Comparison of ENCODE assay signal across 8 cellular contexts in the genomic region with DNA sequence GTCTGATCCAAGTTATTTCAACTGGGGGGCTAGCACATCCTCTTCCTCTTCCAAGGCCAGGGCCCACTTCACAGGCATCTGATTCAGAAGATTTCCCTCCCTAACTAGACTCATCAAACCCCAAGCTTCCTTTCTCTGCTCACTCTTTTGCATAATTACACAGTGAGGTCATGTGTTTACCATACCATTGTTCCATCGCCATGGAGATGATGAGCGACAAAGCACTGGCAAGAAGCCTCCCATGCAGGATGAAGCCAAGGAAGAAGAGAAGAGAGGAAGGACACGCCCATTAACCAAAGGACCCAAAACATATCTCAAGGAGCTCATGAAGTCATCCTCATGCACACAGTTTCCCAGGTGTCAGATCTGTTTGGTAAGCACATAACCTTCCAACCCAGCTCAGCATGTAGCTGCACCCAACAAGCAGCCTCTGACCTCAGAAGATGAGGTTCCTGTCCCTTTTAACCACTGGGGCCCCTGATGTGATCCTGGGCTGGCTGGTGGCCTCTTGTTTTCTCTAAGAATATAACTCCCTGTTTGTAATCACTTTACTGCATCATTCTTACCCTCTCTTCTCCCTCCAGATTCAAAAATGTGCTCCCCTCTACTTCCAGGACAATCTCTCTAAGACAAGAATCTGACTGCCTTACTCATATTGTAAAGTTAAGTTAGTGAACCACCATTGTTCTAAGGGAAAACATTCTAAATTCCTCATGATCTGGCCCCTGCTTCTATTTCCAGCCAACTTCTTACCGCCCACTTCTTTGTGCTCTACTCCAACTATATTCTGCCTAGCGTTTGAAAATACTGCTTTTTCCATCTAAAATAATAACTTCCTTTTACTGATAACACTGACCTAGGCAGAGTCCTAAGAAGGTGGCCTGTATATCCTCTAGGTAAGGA.
DNase-seq lines count a peak whose midpoint lies in the region; ATAC-seq and TF ChIP-seq lines count a peak whose summit lies in the region.

No MANE protein-coding gene starts in this region.

- no peak overlapping the region for H3K27ac Mint-ChIP-seq in mesothelial cell of epicardium

- H3K36me3 Mint-ChIP-seq in mesothelial cell of epicardium = no peaks in the 10 kb centered on the region

- DNase-seq in HEK293T (ENCODE audit: extremely low spot score) (peak; percentile 15), NCI-H69 (lab: John Stamatoyannopoulos, UW) (peak; percentile 49), fibroblast of gingiva (ENCODE audit: low read depth) (peak; percentile 95), pulmonary artery endothelial cell (ENCODE audit: low read depth, low spot score) (peak; percentile 97), mesothelial cell of epicardium (ENCODE audit: low spot score in 2 of 2, unreplicated experiment in 2 of 2) (no peak), NCI-H446 (lab: John Stamatoyannopoulos, UW) (no peak), DMS114 treated with DMSO at 0.1 percent for 48 hours (lab: John Stamatoyannopoulos, UW; ENCODE audit: unreplicated experiment) (no peak)

- H3K9me3 Mint-ChIP-seq in mesothelial cell of epicardium = peaks cover 23% of the 10 kb centered on the region

- no peak for TF ChIP-seq CTCF in mesothelial cell of epicardium (IDR thresholded peaks at IDR 0.05; ENCODE audit: unreplicated experiment)

- peaks cover 6% of the 10 kb centered on the region for H3K27me3 Mint-ChIP-seq in mesothelial cell of epicardium (ENCODE audit: low read depth)

- no peak overlapping the region for H3K4me3 Mint-ChIP-seq in mesothelial cell of epicardium

- peaks cover 4% of the 10 kb centered on the region for H3K4me1 Mint-ChIP-seq in mesothelial cell of epicardium

- CTCF ChIA-PET in HEK293T (lab: Yijun Ruan, JAX) = no interaction called here

- ATAC-seq in GM21576 (IDR thresholded peaks at IDR 0.05; ENCODE audit: unreplicated experiment) = no peak

- POLR2A ChIA-PET in HEK293T (lab: Yijun Ruan, JAX) = no interaction called here

TF ChIP-seq in HEK293T, 16 proteins besides CTCF, POLR2A, EP300 and RAD21:
- TF ChIP-seq L3MBTL2 (conservative IDR thresholded peaks at IDR 0.05) (no peak), ZNF384 (IDR thresholded peaks at IDR 0.05) (no peak), CTBP1 (IDR thresholded peaks at IDR 0.05; ENCODE audit: borderline replicate concordance) (no peak), SUZ12 (IDR thresholded peaks at IDR 0.05) (no peak), ELF4 (IDR thresholded peaks at IDR 0.05) (no peak), SP1 (IDR thresholded peaks at IDR 0.05) (no peak), BHLHE40 (IDR thresholded peaks at IDR 0.05; ENCODE audit: borderline replicate concordance) (no peak), NFRKB (IDR thresholded peaks at IDR 0.05) (no peak), PKNOX1 (IDR thresholded peaks at IDR 0.05) (no peak), TARDBP (IDR thresholded peaks at IDR 0.05) (no peak), ARNT (IDR thresholded peaks at IDR 0.05) (no peak), HDGF (IDR thresholded peaks at IDR 0.05; ENCODE audit: borderline replicate concordance) (no peak), FOXA1 (IDR thresholded peaks at IDR 0.05) (no peak), FOXM1 (IDR thresholded peaks at IDR 0.05; ENCODE audit: borderline replicate concordance) (no peak), FOXK2 (IDR thresholded peaks at IDR 0.05) (no peak), LEF1 (IDR thresholded peaks at IDR 0.05; ENCODE audit: borderline replicate concordance) (no peak)

Comparison
In these comparisons a context has a peak if more than half of its experiments do, and no peak if none do; other contexts are left out.
1. DNase-seq: peak in HEK293T (single experiment), NCI-H69 (single experiment), fibroblast of gingiva (single experiment) and pulmonary artery endothelial cell (single experiment); none in mesothelial cell of epicardium (0 of 2), NCI-H446 (0 of 2) and DMS114 treated with DMSO at 0.1 percent for 48 hours (single experiment).